In the genomic region with DNA sequence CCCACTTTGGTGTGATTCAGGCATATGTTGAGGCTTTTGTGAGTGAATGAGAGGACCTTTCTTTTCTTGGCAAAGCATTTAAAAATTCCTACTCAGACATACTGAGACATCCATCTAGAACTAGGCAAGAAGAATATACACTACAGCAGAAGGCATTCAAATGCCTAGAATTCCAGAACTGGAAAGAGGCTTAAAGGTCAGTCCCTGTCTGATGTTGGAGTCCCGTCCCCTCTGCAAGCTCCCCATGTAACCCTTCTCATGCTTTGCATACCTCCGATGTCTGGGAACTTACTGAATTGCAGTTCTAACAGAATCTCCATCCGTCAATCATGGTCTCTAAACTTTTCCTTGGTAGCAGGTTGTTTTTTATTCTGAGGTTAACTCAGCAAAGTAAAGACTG, we compare ENCODE assay signal across 23 cellular contexts.
DNase-seq lines count a peak whose midpoint lies in the region; TF ChIP-seq lines count a peak whose summit lies in the region.
"Had no signal": no experiment of that assay in that cellular context is flagged by ENCODE, and none has a peak within 500 bp of the region (broad histone marks: within the 10 kb centered on the region; RNA-seq: fewer than 3 reads in every experiment).

No MANE protein-coding gene starts in this region.

- H3K79me2 ChIP-seq in hepatocyte (no peaks in the 10 kb centered on the region), trophoblast cell (ENCODE audit: control insufficient read depth, insufficient read depth, low read length, poor library complexity) (no peaks in the 10 kb centered on the region)

- H3K9me2 ChIP-seq in hepatocyte (replicated peaks; ENCODE audit: insufficient read depth): no peaks in the 10 kb centered on the region

- H3K27ac ChIP-seq in hepatocyte: no peak overlapping the region
- H3K27ac ChIP-seq in trophoblast cell (ENCODE audit: low read depth, low read length): peak overlapping the region; percentile 21
- no peak overlapping the region for H3K27ac ChIP-seq in transverse colon
- no peak overlapping the region for H3K27ac ChIP-seq in breast epithelium
- H3K27ac ChIP-seq: dorsolateral prefrontal cortex, GM23248, vagina had no signal

- no peak overlapping the region for H3K18ac ChIP-seq in trophoblast cell (ENCODE audit: low read length)

- no peak overlapping the region for H2AK5ac ChIP-seq in trophoblast cell (ENCODE audit: low read length)

- TF ChIP-seq POLR2A in transverse colon (IDR thresholded peaks at IDR 0.05): no peak
- no peak for TF ChIP-seq POLR2A in breast epithelium (IDR thresholded peaks at IDR 0.05)

- H3K4me2 ChIP-seq in hepatocyte (no peak overlapping the region), trophoblast cell (ENCODE audit: low read length) (peak overlapping the region; percentile 42)

- H4K91ac ChIP-seq in trophoblast cell (ENCODE audit: low read depth, low read length): no peak overlapping the region

- H4K20me1 ChIP-seq in hepatocyte (ENCODE audit: insufficient read depth, poor library complexity, severe bottlenecking): no peaks in the 10 kb centered on the region

- H3K27me3 ChIP-seq in adipocyte (replicated peaks; ENCODE audit: control insufficient read depth, insufficient read depth, low read length) (no peaks in the 10 kb centered on the region), hepatocyte (no peaks in the 10 kb centered on the region), trophoblast cell (ENCODE audit: insufficient read depth, low read length) (no peaks in the 10 kb centered on the region), transverse colon (no peaks in the 10 kb centered on the region), breast epithelium (no peaks in the 10 kb centered on the region)
- H3K27me3 ChIP-seq: vagina had no signal

- no peak overlapping the region for H3K4me3 ChIP-seq in adipocyte (ENCODE audit: low read length)
- H3K4me3 ChIP-seq in hepatocyte: no peak overlapping the region
- H3K4me3 ChIP-seq in trophoblast cell (ENCODE audit: low read depth, low read length): no peak overlapping the region
- no peak overlapping the region for H3K4me3 ChIP-seq in transverse colon
- no peak overlapping the region for H3K4me3 ChIP-seq in breast epithelium
- H3K4me3 ChIP-seq: dorsolateral prefrontal cortex, GM23248, lung, vagina had no signal

- no peak overlapping the region for H2BK5ac ChIP-seq in trophoblast cell (ENCODE audit: low read depth, low read length, poor library complexity)

- WGBS in hepatocyte (ENCODE audit: low lambda C conversion rate, missing lambda C conversion rate): 52% methylated on average over 3 of the region's 3 CpGs
- no CpG with 5 or more reads among the region's 3 CpGs for WGBS in trophoblast cell (ENCODE audit: extremely low coverage, insufficient coverage, insufficient read length)
- WGBS in transverse colon (ENCODE audit: low coverage in 1 of 2), 2 donors: 42 to 57% methylated on average over 2 to 3 of the region's 3 CpGs

- no peaks in the 10 kb centered on the region for H3K9me3 ChIP-seq in adipocyte (ENCODE audit: control insufficient read depth, low read length)
- no peaks in the 10 kb centered on the region for H3K9me3 ChIP-seq in hepatocyte (ENCODE audit: low read depth)
- H3K9me3 ChIP-seq in trophoblast cell (ENCODE audit: insufficient read depth, low read depth, low read length): no peaks in the 10 kb centered on the region
- H3K9me3 ChIP-seq in transverse colon: no peaks in the 10 kb centered on the region
- no peaks in the 10 kb centered on the region for H3K9me3 ChIP-seq in breast epithelium
- H3K9me3 ChIP-seq: vagina had no signal

- no peaks in the 10 kb centered on the region for H3K4me1 ChIP-seq in adipocyte (ENCODE audit: control insufficient read depth, insufficient read depth, low read length)
- peaks cover 3% of the 10 kb centered on the region for H3K4me1 ChIP-seq in hepatocyte (ENCODE audit: insufficient read depth)
- H3K4me1 ChIP-seq in trophoblast cell (ENCODE audit: control insufficient read depth in 1 of 2, insufficient read depth in 2 of 2, low read length in 2 of 2): peaks cover 4 to 6% of the 10 kb centered on the region in 2 experiments
- H3K4me1 ChIP-seq in transverse colon: no peaks in the 10 kb centered on the region
- H3K4me1 ChIP-seq in breast epithelium: no peaks in the 10 kb centered on the region
- H3K4me1 ChIP-seq: vagina had no signal

- no peak for TF ChIP-seq CTCF in hepatocyte (IDR thresholded peaks at IDR 0.05; ENCODE audit: poor library complexity)
- no peak for TF ChIP-seq CTCF in transverse colon (IDR thresholded peaks at IDR 0.05)
- TF ChIP-seq CTCF in breast epithelium (IDR thresholded peaks at IDR 0.05): no peak

- intact Hi-C loops in transverse colon (cut with DNase I; ENCODE audit: low total_unique reads): no loop called here
- intact Hi-C loops in breast epithelium (cut with DNase I; ENCODE audit: low total_unique reads): no loop called here

- no peak overlapping the region for H3K4ac ChIP-seq in trophoblast cell (ENCODE audit: low read depth, low read length)

- H4K12ac ChIP-seq in trophoblast cell (ENCODE audit: low read depth, low read length): no peak overlapping the region

- H2BK120ac ChIP-seq in trophoblast cell (ENCODE audit: insufficient read depth, low read length, poor library complexity): no peak overlapping the region

- H3K14ac ChIP-seq in trophoblast cell (ENCODE audit: low read length): no peak overlapping the region

- no peaks in the 10 kb centered on the region for H3K79me1 ChIP-seq in trophoblast cell (ENCODE audit: low read length)

- H3K36me3 ChIP-seq in adipocyte (ENCODE audit: control insufficient read depth, insufficient read depth, low read length, severe bottlenecking): no peaks in the 10 kb centered on the region
- no peaks in the 10 kb centered on the region for H3K36me3 ChIP-seq in hepatocyte (replicated peaks; ENCODE audit: insufficient read depth, low read depth)
- no peaks in the 10 kb centered on the region for H3K36me3 ChIP-seq in trophoblast cell (ENCODE audit: control insufficient read depth in 1 of 2, insufficient read depth in 2 of 2, low read length in 2 of 2)
- H3K36me3 ChIP-seq in transverse colon: no peaks in the 10 kb centered on the region
- H3K36me3 ChIP-seq in breast epithelium: no peaks in the 10 kb centered on the region
- H3K36me3 ChIP-seq: vagina had no signal

- H3K9ac ChIP-seq in adipocyte (ENCODE audit: low read length) (no peak overlapping the region), trophoblast cell (ENCODE audit: low read length) (no peak overlapping the region)
- H3K9ac ChIP-seq: GM23248 had no signal

- H2AFZ ChIP-seq in hepatocyte (no peak overlapping the region), trophoblast cell (ENCODE audit: insufficient read depth, low read length, poor library complexity) (no peak overlapping the region)
- H2AFZ ChIP-seq: GM23248 had no signal

- in situ Hi-C loops in transverse colon (cut with MboI; ENCODE audit: low pct_ligation_motif_present in 1 of 4, low pct_unique_long_range_greater_than_20kb in 1 of 4, low sequenced_read_pairs in 3 of 4): no loop called here

- no peak overlapping the region for H4K8ac ChIP-seq in trophoblast cell (ENCODE audit: low read depth, low read length)

- no peak for TF ChIP-seq EP300 in transverse colon (IDR thresholded peaks at IDR 0.05; ENCODE audit: low read depth)

- no peak overlapping the region for H3K23ac ChIP-seq in trophoblast cell (ENCODE audit: low read length)

- no peak overlapping the region for H2BK12ac ChIP-seq in trophoblast cell (ENCODE audit: low read length)

- peak; percentile 86 for DNase-seq in EH (ENCODE audit: low read depth)
- DNase-seq in adipocyte (ENCODE audit: low read depth): peak; percentile 33
- DNase-seq in hepatocyte (ENCODE audit: low spot score): peak; percentile 10
- peak; percentile 20 to 76 for DNase-seq in trophoblast cell
- DNase-seq in transverse colon: no peak
- DNase-seq in breast epithelium (ENCODE audit: low spot score in 2 of 2): no peak
- no peak for DNase-seq in ecto neural progenitor cell (ENCODE audit: low spot score)
- DNase-seq: activated B cell treated with CpG ODN at 0.5 μM for 24 hours; activated CD4-positive, alpha-beta memory T cell treated with anti-CD3 and anti-CD28 coated beads, Interleukin-2, amount 10 ng/mL, durations not matched to agents 7 days and 5 days; activated effector memory CD4-positive, alpha-beta T cell treated with Interleukin-2 at 50 U/mL for 16 hours; AML-193; DMS79; dorsolateral prefrontal cortex; GM23248; Kasumi-1; NCI-H1694 treated with DMSO at 0.1 percent for 48 hours; NCI-H2227 treated with DMSO at 0.1 percent for 48 hours; NCI-H748 treated with DMSO at 0.1 percent for 48 hours; right cardiac atrium; substantia nigra; T-helper 9 cell had no signal

Comparison
In these comparisons a context has a peak if more than half of its experiments do, and no peak if none do; other contexts are left out.
1. DNase-seq: peak in EH (single experiment), adipocyte (single experiment), hepatocyte (single experiment) and trophoblast cell (2 of 2); none in transverse colon (single experiment), breast epithelium (0 of 2) and ecto neural progenitor cell (single experiment).